Comparison of ENCODE assay signal across 26 cellular contexts in the genomic region with DNA sequence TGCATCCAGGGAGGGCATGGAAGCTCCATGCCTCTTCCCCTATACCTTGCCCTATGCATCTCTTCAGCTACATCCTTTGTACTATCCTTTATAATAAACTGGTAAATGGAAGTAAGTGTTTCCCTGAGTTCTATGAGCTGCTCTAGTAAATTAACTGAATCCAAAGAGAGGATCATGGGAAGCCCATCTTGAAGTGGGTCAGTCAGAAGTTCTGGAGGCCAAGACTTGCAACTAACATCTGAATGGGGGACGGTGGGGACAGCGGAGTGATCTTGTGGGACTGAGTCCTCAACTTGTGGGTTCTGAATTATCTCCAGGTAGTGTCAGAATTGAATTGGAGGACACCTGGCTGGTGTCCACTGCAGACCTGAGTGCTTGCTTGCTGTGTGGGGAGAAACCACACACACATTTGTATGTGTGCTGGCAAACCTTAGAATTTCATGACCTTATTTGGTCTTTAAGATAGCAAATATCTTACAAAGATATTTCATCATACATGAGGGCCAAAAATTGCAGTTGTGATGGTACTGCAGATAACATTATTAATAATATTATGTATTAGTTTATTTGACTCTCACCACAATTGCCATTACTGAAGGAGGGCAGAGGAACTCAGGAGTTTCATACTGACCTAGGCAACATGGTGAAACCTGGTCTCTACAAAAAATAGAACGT. TPM values are rescaled to one million over a fixed set of nuclear protein-coding genes. Genes with fewer than 3 reads are reported as not detected.
"Had no signal": no experiment of that assay in that cellular context is flagged by ENCODE, and none has a peak within 500 bp of the region (broad histone marks: within the 10 kb centered on the region; RNA-seq: fewer than 3 reads in every experiment).

No MANE protein-coding gene starts in this region.

- H3K36me3 ChIP-seq: heart right ventricle, lower lobe of right lung, pancreas, right atrium auricular region, right lobe of liver, suprapubic skin, thoracic aorta, tibial artery, uterus had no signal

- H3K4me2 ChIP-seq: hepatocyte, smooth muscle cell had no signal

- H3K4me3 Mint-ChIP-seq: naive thymus-derived CD8-positive, alpha-beta T cell; nephron; neural crest cell; stimulated activated naive CD8-positive, alpha-beta T cell treated with anti-CD3 and anti-CD28 coated beads, Interleukin-15, Interleukin-2, amounts not matched to agents 100 ng/mL and 50 ng/mL, for 24 hours had no signal

- H3K27me3 ChIP-seq: heart right ventricle, hepatocyte, pancreas, right atrium auricular region, right lobe of liver, suprapubic skin, tibial artery, uterus had no signal

- H3K4me1 ChIP-seq: right lobe of liver, suprapubic skin, uterus had no signal

- DNase-seq: heart right ventricle; islet precursor cell; kidney glomerular epithelial cell; left cardiac atrium; lower lobe of right lung; mammary epithelial cell; mesenchymal stem cell; naive thymus-derived CD8-positive, alpha-beta T cell; nucleus accumbens; pancreas; right lobe of liver; stimulated activated CD4-positive, alpha-beta T cell treated with anti-CD3 and anti-CD28 coated beads, Interleukin-1b, Interleukin-23, amount 100 ng/mL, for 48 hours; stimulated activated CD4-positive, alpha-beta T cell treated with anti-CD3 and anti-CD28 coated beads, Interleukin-2, amount 100 ng/mL, for 48 hours; stimulated activated naive CD4-positive, alpha-beta T cell; tibial artery; uterus had no signal

- ATAC-seq: heart right ventricle; left cardiac atrium; left lobe of liver; lower lobe of right lung; naive thymus-derived CD8-positive, alpha-beta T cell; pancreas; right lobe of liver had no signal

- H3K9me3 Mint-ChIP-seq: nephron; stimulated activated naive CD8-positive, alpha-beta T cell treated with anti-CD3 and anti-CD28 coated beads, Interleukin-15, Interleukin-2, amounts not matched to agents 100 ng/mL and 50 ng/mL, for 24 hours had no signal

- FAIRE-seq: pancreas had no signal

- H3K4me1 Mint-ChIP-seq: nephron had no signal

- H3K27ac Mint-ChIP-seq: naive thymus-derived CD8-positive, alpha-beta T cell; nephron; stimulated activated naive CD8-positive, alpha-beta T cell treated with anti-CD3 and anti-CD28 coated beads, Interleukin-15, Interleukin-2, amounts not matched to agents 100 ng/mL and 50 ng/mL, for 24 hours had no signal

- H3K4me3 ChIP-seq: heart right ventricle, hepatocyte, lower lobe of right lung, pancreas, right atrium auricular region, right lobe of liver, smooth muscle cell, suprapubic skin, thoracic aorta, tibial artery, uterus had no signal

- H2AFZ ChIP-seq: hepatocyte had no signal

- H3K79me2 ChIP-seq: hepatocyte had no signal

- H3K9me3 ChIP-seq: heart right ventricle, lower lobe of right lung, pancreas, right atrium auricular region, right lobe of liver, suprapubic skin, thoracic aorta, tibial artery, uterus had no signal

- H3K36me3 Mint-ChIP-seq: naive thymus-derived CD8-positive, alpha-beta T cell had no signal

- H3K27ac ChIP-seq: heart right ventricle, hepatocyte, lower lobe of right lung, pancreas, right atrium auricular region, right lobe of liver, suprapubic skin, thoracic aorta, tibial artery, uterus had no signal

RNA-seq across cellular contexts. Expression of a gene that starts 32.2 kb away (rescaled TPM):
- polyA plus RNA-seq: hepatocyte; liver; mammary epithelial cell; naive thymus-derived CD8-positive, alpha-beta T cell; pancreas; smooth muscle cell had no signal
